ENCODE assay signal across 7 cellular contexts in genomic region chr5:127270713-127271112, GRCh38. TPM values are rescaled to one million over a fixed set of nuclear protein-coding genes. Genes with fewer than 3 reads are reported as not detected.
"Had no signal": no experiment of that assay in that cellular context is flagged by ENCODE, and none has a peak within 500 bp of the region (broad histone marks: within the 10 kb centered on the region; RNA-seq: fewer than 3 reads in every experiment).

No MANE protein-coding gene starts in this region.

RNA-seq across cellular contexts. Expression of gene MEGF10, which starts 19.9 kb away (rescaled TPM):
- total RNA-seq: activated naive CD4-positive, alpha-beta T cell treated with anti-CD3 and anti-CD28 coated beads for 36 hours; activated naive CD8-positive, alpha-beta T cell treated with anti-CD3 and anti-CD28 coated beads for 36 hours; activated naive CD8-positive, alpha-beta T cell treated with anti-CD3 and anti-CD28 coated beads, Interleukin-2, amount 10 ng/mL, durations not matched to agents 7 days and 5 days; activated T-cell treated with anti-CD3 and anti-CD28 coated beads, Interleukin-2, amount 50 U/mL, for 4 hours; activated T-helper 1 cell treated with anti-CD3 and anti-CD28 coated beads, Interleukin-12 subunit alpha, Interleukin-12 subunit beta, Interleukin-2, Interleukin-4 antibody, amounts not matched to agents 30 ng/mL and 10 ng/mL and 1 ng/mL, durations not matched to agents 14 hours and 24 hours and 36 hours; activated T-helper 2 cell treated with anti-CD3 and anti-CD28 coated beads, Interferon-gamma antibody, Interleukin-2, Interleukin-4, amounts not matched to agents 10 μg/mL and 5 μg/mL and 100 μg/mL, durations not matched to agents 14 hours and 24 hours and 36 hours; bronchial epithelial cell had no signal
